In genomic region chr18:55314031-55314430, GRCh38 we compare ENCODE assay signal across 2 cellular contexts.
TF ChIP-seq lines count a peak whose summit lies in the region.

No MANE protein-coding gene starts in this region.

TF ChIP-seq in GM12878, 131 proteins besides CTCF, POLR2A, EP300 and RAD21:
- TF ChIP-seq, protein P1, sequence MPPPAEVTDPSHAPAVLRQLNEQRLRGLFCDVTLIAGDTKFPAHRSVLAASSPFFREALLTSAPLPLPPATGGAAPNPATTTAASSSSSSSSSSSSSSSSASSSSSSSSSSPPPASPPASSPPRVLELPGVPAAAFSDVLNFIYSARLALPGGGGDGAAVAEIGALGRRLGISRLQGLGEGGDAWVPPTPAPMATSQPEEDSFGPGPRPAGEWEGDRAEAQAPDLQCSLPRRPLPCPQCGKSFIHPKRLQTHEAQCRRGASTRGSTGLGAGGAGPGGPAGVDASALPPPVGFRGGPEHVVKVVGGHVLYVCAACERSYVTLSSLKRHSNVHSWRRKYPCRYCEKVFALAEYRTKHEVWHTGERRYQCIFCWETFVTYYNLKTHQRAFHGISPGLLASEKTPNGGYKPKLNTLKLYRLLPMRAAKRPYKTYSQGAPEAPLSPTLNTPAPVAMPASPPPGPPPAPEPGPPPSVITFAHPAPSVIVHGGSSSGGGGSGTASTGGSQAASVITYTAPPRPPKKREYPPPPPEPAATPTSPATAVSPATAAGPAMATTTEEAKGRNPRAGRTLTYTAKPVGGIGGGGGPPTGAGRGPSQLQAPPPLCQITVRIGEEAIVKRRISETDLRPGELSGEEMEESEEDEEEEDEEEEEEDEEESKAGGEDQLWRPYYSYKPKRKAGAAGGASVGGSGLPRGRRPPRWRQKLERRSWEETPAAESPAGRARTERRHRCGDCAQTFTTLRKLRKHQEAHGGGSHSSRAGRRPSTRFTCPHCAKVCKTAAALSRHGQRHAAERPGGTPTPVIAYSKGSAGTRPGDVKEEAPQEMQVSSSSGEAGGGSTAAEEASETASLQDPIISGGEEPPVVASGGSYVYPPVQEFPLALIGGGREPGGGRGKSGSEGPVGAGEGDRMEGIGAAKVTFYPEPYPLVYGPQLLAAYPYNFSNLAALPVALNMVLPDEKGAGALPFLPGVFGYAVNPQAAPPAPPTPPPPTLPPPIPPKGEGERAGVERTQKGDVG (CRISPR knock-in tag; IDR thresholded peaks at IDR 0.05), result no peak
- no peak for TF ChIP-seq PAX5 (IDR thresholded peaks at IDR 0.05; ENCODE audit: borderline replicate concordance, low read depth, low read length)
- no peak for TF ChIP-seq HDAC2 (IDR thresholded peaks at IDR 0.05)
- TF ChIP-seq CEBPB (IDR thresholded peaks at IDR 0.05; ENCODE audit: borderline replicate concordance in 1 of 2, low read depth in 2 of 2, low read length in 2 of 2), result no peak

TF ChIP-seq in SK-N-SH treated with all-trans-retinoic acid at 6 μM for 48 hours, 23 proteins besides CTCF, POLR2A, EP300 and RAD21 (continued from another document):
- no peak for TF ChIP-seq GLIS3 (CRISPR knock-in tag; IDR thresholded peaks at IDR 0.05)
- TF ChIP-seq PATZ1 (CRISPR knock-in tag; IDR thresholded peaks at IDR 0.05; ENCODE audit: borderline replicate concordance), result no peak
- TF ChIP-seq ZFP30 (CRISPR knock-in tag; IDR thresholded peaks at IDR 0.05), result no peak
- no peak for TF ChIP-seq ZC3H10 (CRISPR knock-in tag; IDR thresholded peaks at IDR 0.05)
- no peak for TF ChIP-seq SNAI2 (CRISPR knock-in tag; IDR thresholded peaks at IDR 0.05)
- TF ChIP-seq, protein P2, sequence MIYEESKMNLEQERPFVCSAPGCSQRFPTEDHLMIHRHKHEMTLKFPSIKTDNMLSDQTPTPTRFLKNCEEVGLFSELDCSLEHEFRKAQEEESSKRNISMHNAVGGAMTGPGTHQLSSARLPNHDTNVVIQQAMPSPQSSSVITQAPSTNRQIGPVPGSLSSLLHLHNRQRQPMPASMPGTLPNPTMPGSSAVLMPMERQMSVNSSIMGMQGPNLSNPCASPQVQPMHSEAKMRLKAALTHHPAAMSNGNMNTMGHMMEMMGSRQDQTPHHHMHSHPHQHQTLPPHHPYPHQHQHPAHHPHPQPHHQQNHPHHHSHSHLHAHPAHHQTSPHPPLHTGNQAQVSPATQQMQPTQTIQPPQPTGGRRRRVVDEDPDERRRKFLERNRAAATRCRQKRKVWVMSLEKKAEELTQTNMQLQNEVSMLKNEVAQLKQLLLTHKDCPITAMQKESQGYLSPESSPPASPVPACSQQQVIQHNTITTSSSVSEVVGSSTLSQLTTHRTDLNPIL (CRISPR knock-in tag; IDR thresholded peaks at IDR 0.05; ENCODE audit: low read depth), result no peak
- no peak for TF ChIP-seq ZNF70 (CRISPR knock-in tag; IDR thresholded peaks at IDR 0.05)
- TF ChIP-seq PPARA (CRISPR knock-in tag; IDR thresholded peaks at IDR 0.05; ENCODE audit: borderline replicate concordance), result no peak
- TF ChIP-seq ZNF565 (CRISPR knock-in tag; conservative IDR thresholded peaks at IDR 0.05; ENCODE audit: low read depth), result no peak
- no peak for TF ChIP-seq TOX (CRISPR knock-in tag; IDR thresholded peaks at IDR 0.05; ENCODE audit: borderline replicate concordance)
- no peak for TF ChIP-seq CSRNP3 (CRISPR knock-in tag; IDR thresholded peaks at IDR 0.05)
- no peak for TF ChIP-seq ZNF8 (CRISPR knock-in tag; IDR thresholded peaks at IDR 0.05)
TF ChIP-seq in SK-N-SH treated with all-trans-retinoic acid at 6 μM for 48 hours: peak in this region for 0.
